Comparison of ENCODE assay signal across 28 cellular contexts in genomic region chr18:26083099-26083498, GRCh38. TPM values are rescaled to one million over a fixed set of nuclear protein-coding genes. Genes with fewer than 3 reads are reported as not detected.
"Had no signal": no experiment of that assay in that cellular context is flagged by ENCODE, and none has a peak within 500 bp of the region (broad histone marks: within the 10 kb centered on the region; RNA-seq: fewer than 3 reads in every experiment).

No MANE protein-coding gene starts in this region.

- H2AFZ ChIP-seq: hepatocyte had no signal

- H3K36me3 ChIP-seq: ovary had no signal

- FAIRE-seq: endothelial cell of umbilical vein, kidney, urothelium cell line had no signal

- ATAC-seq: gastroesophageal sphincter; heart left ventricle; left lobe of liver; natural killer cell; psoas muscle; right cardiac atrium; stimulated activated memory B cell treated with anti-CD40 and anti-IgM and Interleukin-4, amounts not matched to agents 10 μg/mL and 1 μg/mL and 100 μg/mL, for 72 hours; stimulated activated naive CD8-positive, alpha-beta T cell treated with anti-CD3 and anti-CD28 coated beads, Interleukin-15, Interleukin-2, amounts not matched to agents 100 U/mL and 50 U/mL, for 24 hours had no signal

- H3K4me3 ChIP-seq: coronary artery, gastroesophageal sphincter, heart left ventricle, hepatocyte, lung, ovary, psoas muscle, skin epidermis, spleen, testis, tibial artery had no signal

- H3K4me2 ChIP-seq: hepatocyte had no signal

- DNase-seq: dermis blood vessel endothelial cell; effector memory CD4-positive, alpha-beta T cell; heart left ventricle; kidney; natural killer cell; occipital lobe; ovary; posterior cingulate gyrus; psoas muscle; right cardiac atrium; spleen; stimulated activated CD4-positive, alpha-beta T cell treated with anti-CD3 and anti-CD28 coated beads, Interleukin-4, amount 100 ng/mL, for 4 hours; stimulated activated naive CD8-positive, alpha-beta T cell treated with anti-CD3 and anti-CD28 coated beads, Interleukin-15, Interleukin-2, amounts not matched to agents 100 U/mL and 50 U/mL, for 24 hours; substantia nigra; testis; tibial artery had no signal

- H3K27me3 ChIP-seq: gastroesophageal sphincter, heart left ventricle, hepatocyte, ovary, spleen, testis, tibial artery had no signal

- H3K9me3 ChIP-seq: gastroesophageal sphincter, heart left ventricle, ovary, psoas muscle, spleen, testis, tibial artery had no signal

- H3K27ac ChIP-seq: coronary artery, gastroesophageal sphincter, heart left ventricle, hepatocyte, ovary, psoas muscle, skin epidermis, spleen, tibial artery had no signal

RNA-seq across cellular contexts. Expression of gene PSMA8, which starts 50.6 kb away (rescaled TPM):
- total RNA-seq: dermis blood vessel endothelial cell, endothelial cell of umbilical vein, gastroesophageal sphincter, hepatocyte, kidney, left lobe of liver, lung, occipital lobe, psoas muscle, renal cortical epithelial cell, right cardiac atrium had no signal
- polyA plus RNA-seq: endothelial cell of umbilical vein, heart left ventricle, liver, neural cell, psoas muscle had no signal
